12 cellular contexts compared by ENCODE assay signal in genomic region chr22:23836281-23836680, GRCh38. TPM values are rescaled to one million over a fixed set of nuclear protein-coding genes. Genes with fewer than 3 reads are reported as not detected.
A peak's percentile ranks its signal among the peaks of the same experiment; 100 is the strongest.
DNase-seq lines count a peak whose midpoint lies in the region; ATAC-seq and TF ChIP-seq lines count a peak whose summit lies in the region.
"Had no signal": no experiment of that assay in that cellular context is flagged by ENCODE, and none has a peak within 500 bp of the region (broad histone marks: within the 10 kb centered on the region; RNA-seq: fewer than 3 reads in every experiment).

No MANE protein-coding gene starts in this region.

- no peak overlapping the region for H3K27ac ChIP-seq in CD8-positive, alpha-beta T cell (ENCODE audit: low read depth, low read length)
- H3K27ac ChIP-seq in MM.1S (ENCODE audit: low read length) (peak overlapping the region; percentile 74; the same call in 1 of the 2 replicates), heart left ventricle (peak overlapping the region; percentile 81 to 99 (median 90)), gastrocnemius medialis (peak overlapping the region; percentile 91 to 98 (median 96))

- H3K4me1 ChIP-seq in CD8-positive, alpha-beta T cell (ENCODE audit: insufficient read depth, low read length) = peaks cover 7% of the 10 kb centered on the region
- peaks cover 25% of the 10 kb centered on the region for H3K4me1 ChIP-seq in MM.1S (ENCODE audit: low read length)
- H3K4me1 ChIP-seq in heart left ventricle = peaks cover 6 to 84% (median 49%) of the 10 kb centered on the region in 12 donors
- peaks cover 75 to 78% of the 10 kb centered on the region in 2 donors for H3K4me1 ChIP-seq in gastrocnemius medialis

- no peak for TF ChIP-seq CTCF in CD8-positive, alpha-beta T cell (IDR thresholded peaks at IDR 0.05)
- TF ChIP-seq CTCF in MM.1S (IDR thresholded peaks at IDR 0.05; ENCODE audit: low read length) (no peak), heart left ventricle (IDR thresholded peaks at IDR 0.05) (no peak), gastrocnemius medialis (IDR thresholded peaks at IDR 0.05 in 4 of 5, conservative IDR thresholded peaks at IDR 0.05 in 1 of 5) (no peak)

- no peaks in the 10 kb centered on the region for H3K9me3 Mint-ChIP-seq in CD8-positive, alpha-beta T cell
- H3K9me3 Mint-ChIP-seq: activated T-cell treated with anti-CD3 and anti-CD28 coated beads, Interleukin-2, amount 50 U/mL, for 4 hours had no signal

- H3K27me3 ChIP-seq in CD8-positive, alpha-beta T cell (ENCODE audit: insufficient read depth, low read length) = no peaks in the 10 kb centered on the region
- no peaks in the 10 kb centered on the region for H3K27me3 ChIP-seq in MM.1S (replicated peaks; ENCODE audit: insufficient read depth, low read length)
- H3K27me3 ChIP-seq in heart left ventricle = no peaks in the 10 kb centered on the region
- H3K27me3 ChIP-seq in gastrocnemius medialis = no peaks in the 10 kb centered on the region

- H3K4me3 Mint-ChIP-seq in CD8-positive, alpha-beta T cell = peak overlapping the region; percentile 56
- H3K4me3 Mint-ChIP-seq: activated T-cell treated with anti-CD3 and anti-CD28 coated beads, Interleukin-2, amount 50 U/mL, for 4 hours; HFFc6 had no signal

- H3K9me2 ChIP-seq in MM.1S (replicated peaks; ENCODE audit: insufficient read depth, low read length) = no peaks in the 10 kb centered on the region

- peaks cover 62% of the 10 kb centered on the region for H3K79me2 ChIP-seq in MM.1S (ENCODE audit: low read length)

- no peak for DNase-seq in CD8-positive, alpha-beta T cell
- no peak for DNase-seq in MM.1S
- peak in 2 of 5 donors; percentile 32 to 51 for DNase-seq in heart left ventricle
- DNase-seq in gastrocnemius medialis = no peak
- DNase-seq in NK-92 (lab: John Stamatoyannopoulos, UW; ENCODE audit: unreplicated experiment) = no peak
- no peak for DNase-seq in activated gamma-delta T cell (lab: John Stamatoyannopoulos, UW)
- DNase-seq in AG08395 (ENCODE audit: low spot score) = no peak
- DNase-seq: activated CD4-positive, CD25-positive, alpha-beta regulatory T cell treated with anti-CD3 and anti-CD28 coated beads, Interleukin-2, amount 50 U/mL, for 72 hours; activated T-cell treated with anti-CD3 and anti-CD28 coated beads, Interleukin-2, amount 50 U/mL, for 4 hours; HFFc6; NCI-H1417; T-helper 1 cell had no signal

- H3K9me3 ChIP-seq in CD8-positive, alpha-beta T cell (ENCODE audit: low read length) = no peaks in the 10 kb centered on the region
- H3K9me3 ChIP-seq in MM.1S (replicated peaks; ENCODE audit: insufficient read depth, low read length) (no peaks in the 10 kb centered on the region), heart left ventricle (no peaks in the 10 kb centered on the region), gastrocnemius medialis (no peaks in the 10 kb centered on the region)

- CTCF ChIA-PET in CD8-positive, alpha-beta T cell (lab: Charles Lee) = interaction anchor here (1.2 to 2.2 kb wide), 5 partner anchors 10 to 65 kb away, joined by 3 to 7 read pairs (median 4); partner anchors contain the start of gene MIF

- no peak overlapping the region for H3K4me3 ChIP-seq in CD8-positive, alpha-beta T cell (ENCODE audit: low read depth, low read length)
- H3K4me3 ChIP-seq in MM.1S (ENCODE audit: low read length) (peak overlapping the region; percentile 89; the same call in 1 of the 2 replicates), heart left ventricle (no peak overlapping the region), gastrocnemius medialis (no peak overlapping the region)

- WGBS in heart left ventricle, 4 donors = 53 to 81% (median 67%) methylated on average over 2 to 5 of the region's 5 CpGs

- ATAC-seq in CD8-positive, alpha-beta T cell = no peak
- ATAC-seq in heart left ventricle = peak in 1 of 4 donors; percentile 1
- no peak for ATAC-seq in gastrocnemius medialis
- ATAC-seq: activated T-cell treated with anti-CD3 and anti-CD28 coated beads, Interleukin-2, amount 50 U/mL, for 4 hours had no signal

- H3F3A ChIP-seq in MM.1S (ENCODE audit: insufficient read depth, low read length) = peaks cover 19% of the 10 kb centered on the region

- peaks cover 24% of the 10 kb centered on the region for H3K36me3 Mint-ChIP-seq in CD8-positive, alpha-beta T cell

- in situ Hi-C loops in gastrocnemius medialis (cut with MboI; ENCODE audit: low sequenced_read_pairs in 4 of 4) = no loop called here

- peaks cover 20% of the 10 kb centered on the region for H3K4me1 Mint-ChIP-seq in CD8-positive, alpha-beta T cell (ENCODE audit: low read depth)

- H3K9ac ChIP-seq in MM.1S (ENCODE audit: low read length) = peak overlapping the region; percentile 97; the same call in 1 of the 2 replicates

- POLR2A ChIA-PET in CD8-positive, alpha-beta T cell (lab: Charles Lee) = interaction anchor here (1.2 kb wide), 1 partner anchor 12 kb away, joined by 3 read pairs; no protein-coding TSS in a partner anchor

- H3K36me3 ChIP-seq in CD8-positive, alpha-beta T cell (ENCODE audit: insufficient read depth, low read length) = peaks cover 4% of the 10 kb centered on the region
- H3K36me3 ChIP-seq in MM.1S (replicated peaks; ENCODE audit: insufficient read depth, low read length) = 0 out of 2 replicates have a peak, but pooled peaks cover 3% of the 10 kb centered on the region
- peaks cover 0 to 50% (median 17%) of the 10 kb centered on the region in 9 donors for H3K36me3 ChIP-seq in heart left ventricle
- no peaks in the 10 kb centered on the region for H3K36me3 ChIP-seq in gastrocnemius medialis

- H3K27ac Mint-ChIP-seq in CD8-positive, alpha-beta T cell = no peak overlapping the region

- H3K4me2 ChIP-seq in MM.1S (ENCODE audit: low read depth, low read length) = peak overlapping the region; percentile 94; the same call in 1 of the 2 replicates

- TF ChIP-seq POLR2A in heart left ventricle (IDR thresholded peaks at IDR 0.05) (no peak), gastrocnemius medialis (IDR thresholded peaks at IDR 0.05) (no peak)

- H3K27me3 Mint-ChIP-seq in CD8-positive, alpha-beta T cell (ENCODE audit: low read depth) = no peaks in the 10 kb centered on the region

- H2AFZ ChIP-seq in MM.1S (ENCODE audit: low read length) = no peak overlapping the region

- H4K20me1 ChIP-seq in MM.1S (ENCODE audit: insufficient read depth, low read length) = no peaks in the 10 kb centered on the region

- intact Hi-C loops in CD8-positive, alpha-beta T cell (cut with DNase I, micrococcal nuclease) = loop anchor here in 1 of 2 experiments (5.0 kb wide), 1 partner anchor 139 kb away; no protein-coding TSS in a partner anchor
- intact Hi-C loops in heart left ventricle (cut with DNase I) (loop anchor here in 1 of 10 donors (5.0 kb wide), 1 partner anchor 49 kb away; the partner anchor contains the start of gene SMARCB1), gastrocnemius medialis (cut with DNase I; ENCODE audit: low total_unique reads) (no loop called here)

RNA-seq across cellular contexts. Expression of gene DERL3, which starts 2.5 kb away (rescaled TPM):
- under 1 TPM; 0.81 to 0.92 TPM for total RNA-seq in CD8-positive, alpha-beta T cell
- total RNA-seq in heart left ventricle (1 to 10 TPM in 7 of 9 donors, under 1 TPM in 2; 0.24 to 2.8 (median 1.7) TPM), gastrocnemius medialis (1 to 10 TPM in 3 of 4 donors, under 1 TPM in 1; 0.72 to 1.5 (median 1.3) TPM)
- polyA plus RNA-seq in heart left ventricle = 10 to 100 TPM in 1 of 2 donors, 1 to 10 TPM in 1; 1.4 to 12.7 TPM

RNA-seq across cellular contexts. Expression of gene SLC2A11, which starts 21.4 kb away (rescaled TPM):
- total RNA-seq in CD8-positive, alpha-beta T cell = 10 to 100 TPM; 12.7 to 14.3 TPM
- 10 to 100 TPM; 13.0 to 31.2 (median 18.7) TPM for total RNA-seq in heart left ventricle
- polyA plus RNA-seq in heart left ventricle = 10 to 100 TPM in 1 of 2 donors, 1 to 10 TPM in 1; 8.7 to 30.4 TPM
- total RNA-seq in gastrocnemius medialis = 10 to 100 TPM in 1 of 4 donors, 1 to 10 TPM in 3; 2.4 to 19.0 (median 6.2) TPM

RNA-seq across cellular contexts. Expression of gene SMARCB1, which starts 49.5 kb away (rescaled TPM):
- total RNA-seq in CD8-positive, alpha-beta T cell = 10 to 100 TPM; 47.1 to 51.7 TPM
- total RNA-seq in heart left ventricle (10 to 100 TPM; 32.8 to 54.2 (median 45.6) TPM), gastrocnemius medialis (10 to 100 TPM; 37.8 to 65.6 (median 55.2) TPM)
- polyA plus RNA-seq in heart left ventricle = 10 to 100 TPM; 30.2 to 75.3 TPM

RNA-seq across cellular contexts. Expression of gene MIF, which starts 57.9 kb away (rescaled TPM):
- 100 to 1,000 TPM; 181 to 191 TPM for total RNA-seq in CD8-positive, alpha-beta T cell
- total RNA-seq in heart left ventricle (100 to 1,000 TPM; 192 to 383 (median 229) TPM), gastrocnemius medialis (100 to 1,000 TPM in 3 of 4 donors, 10 to 100 TPM in 1; 78.1 to 145 (median 129) TPM)
- polyA plus RNA-seq in heart left ventricle = 100 to 1,000 TPM; 339 to 503 TPM
